In genomic region chr19:47534628-47535027, GRCh38 we compare ENCODE assay signal across 10 cellular contexts. TPM values are rescaled to one million over a fixed set of nuclear protein-coding genes. Genes with fewer than 3 reads are reported as not detected.
"Had no signal": no experiment of that assay in that cellular context is flagged by ENCODE, and none has a peak within 500 bp of the region (broad histone marks: within the 10 kb centered on the region; RNA-seq: fewer than 3 reads in every experiment).

No MANE protein-coding gene starts in this region.

- H3K27ac ChIP-seq: HL-60, KMS-11 had no signal

- H3K4me2 ChIP-seq: KMS-11 had no signal

- H3K9ac ChIP-seq: KMS-11 had no signal

- ATAC-seq: HepG2 had no signal

- DNase-seq: IMR-90, KBM-7, KG1 had no signal

- FAIRE-seq: HepG2, HTR-8/SVneo had no signal

RNA-seq across cellular contexts. Expression of gene ZNF541, which starts 38.3 kb away (rescaled TPM):
- total RNA-seq: HT-29, HT1080, IMR-90 had no signal
- polyA plus RNA-seq: IgD-negative memory B cell, IMR-90 had no signal
